In the genomic region with DNA sequence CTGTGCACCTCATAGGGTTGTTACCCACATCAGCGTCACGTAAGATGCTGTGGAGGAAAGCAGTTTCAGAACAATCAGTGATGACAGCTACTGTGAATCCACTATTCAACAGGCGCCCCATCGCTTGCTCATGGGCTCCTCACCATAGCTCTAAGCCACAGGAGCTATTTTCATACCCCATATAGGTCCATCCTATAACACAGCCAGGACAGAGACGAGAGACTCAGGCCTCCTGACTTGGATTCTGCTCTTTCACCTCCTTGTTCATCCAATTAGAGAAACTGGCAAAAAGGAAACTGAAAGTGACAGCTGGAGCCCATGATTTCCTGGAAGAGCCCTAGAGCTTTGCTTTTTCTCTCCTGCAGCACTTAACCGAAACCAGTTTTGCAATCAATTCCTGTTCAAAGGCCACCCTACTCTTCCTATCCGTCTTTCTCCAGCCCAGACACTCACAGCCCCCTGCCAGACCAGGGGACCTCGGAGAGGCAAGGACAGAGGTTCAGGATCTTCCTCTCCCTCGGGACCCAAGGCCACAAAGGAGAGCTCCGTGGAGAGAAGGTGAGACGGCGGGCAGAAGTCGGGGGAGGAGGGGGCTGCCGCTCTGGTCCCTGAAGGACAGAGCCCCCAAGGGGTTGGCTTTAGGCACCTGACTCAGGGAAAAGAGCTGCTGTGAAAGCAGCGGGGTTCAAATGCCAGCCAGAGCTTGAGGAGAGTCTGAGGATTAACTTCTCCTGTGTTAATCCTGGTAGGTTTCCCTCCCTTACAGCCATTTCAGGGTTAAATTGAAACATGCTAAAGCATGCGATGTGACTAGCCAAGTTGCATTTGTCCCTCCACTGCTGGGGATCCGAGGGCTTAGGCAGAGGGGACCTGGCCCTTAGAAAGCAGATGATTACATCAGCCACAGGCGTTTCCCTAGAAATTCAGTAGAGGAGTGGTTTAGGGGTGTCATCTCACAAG, we compare ENCODE assay signal across 1 cellular context.
A peak's percentile ranks its signal among the peaks of the same experiment; 100 is the strongest.
TF ChIP-seq lines count a peak whose summit lies in the region.

APOL6 (plus strand) TSS at position 381 of the 960 bp plus-strand sequence. CDS start 7,980 bp downstream, outside the sequence.

TF ChIP-seq in HepG2, 621 proteins besides CTCF, POLR2A, EP300 and RAD21 (continued from another document and continues in another):
- TF ChIP-seq ZNF512B (CRISPR knock-in tag; IDR thresholded peaks at IDR 0.05; ENCODE audit: borderline replicate concordance), result no peak
- no peak for TF ChIP-seq ZNF431 (CRISPR knock-in tag; IDR thresholded peaks at IDR 0.05; ENCODE audit: borderline replicate concordance, low read depth)
- TF ChIP-seq KIAA2018 (CRISPR knock-in tag; IDR thresholded peaks at IDR 0.05; ENCODE audit: borderline replicate concordance), result no peak
- no peak for TF ChIP-seq MATR3 (CRISPR knock-in tag; IDR thresholded peaks at IDR 0.05)
- 0 out of 2 replicates have a peak, but pooled peaks have one; percentile 24 for TF ChIP-seq NFIC (IDR thresholded peaks at IDR 0.05; ENCODE audit: low read length)
- TF ChIP-seq RARA (CRISPR knock-in tag; IDR thresholded peaks at IDR 0.05), result no peak
- no peak for TF ChIP-seq HNRNPLL (IDR thresholded peaks at IDR 0.05; ENCODE audit: low read depth, low read length, poor library complexity, severe bottlenecking)
- no peak for TF ChIP-seq CBX5 (CRISPR knock-in tag; IDR thresholded peaks at IDR 0.05; ENCODE audit: borderline replicate concordance)
- no peak for TF ChIP-seq DMTF1 (CRISPR knock-in tag; IDR thresholded peaks at IDR 0.05)
- TF ChIP-seq ZNF232 (CRISPR knock-in tag; IDR thresholded peaks at IDR 0.05; ENCODE audit: borderline replicate concordance), result no peak
- TF ChIP-seq MLX (CRISPR knock-in tag; IDR thresholded peaks at IDR 0.05), result no peak
- TF ChIP-seq ZNF839 (CRISPR knock-in tag; IDR thresholded peaks at IDR 0.05; ENCODE audit: borderline replicate concordance), result no peak
- TF ChIP-seq HMG20B (CRISPR knock-in tag; conservative IDR thresholded peaks at IDR 0.05), result no peak
- TF ChIP-seq ZNF33A (CRISPR knock-in tag; IDR thresholded peaks at IDR 0.05; ENCODE audit: borderline replicate concordance), result 0 out of 2 replicates have a peak, but pooled peaks have one; percentile 48
- TF ChIP-seq ATF1 (CRISPR knock-in tag; IDR thresholded peaks at IDR 0.05), result no peak
- TF ChIP-seq TCF7L2 (IDR thresholded peaks at IDR 0.05; ENCODE audit: low read depth, low read length), result no peak
- no peak for TF ChIP-seq EHMT2 (IDR thresholded peaks at IDR 0.05; ENCODE audit: borderline replicate concordance, low read depth, low read length)
- TF ChIP-seq, protein P1, sequence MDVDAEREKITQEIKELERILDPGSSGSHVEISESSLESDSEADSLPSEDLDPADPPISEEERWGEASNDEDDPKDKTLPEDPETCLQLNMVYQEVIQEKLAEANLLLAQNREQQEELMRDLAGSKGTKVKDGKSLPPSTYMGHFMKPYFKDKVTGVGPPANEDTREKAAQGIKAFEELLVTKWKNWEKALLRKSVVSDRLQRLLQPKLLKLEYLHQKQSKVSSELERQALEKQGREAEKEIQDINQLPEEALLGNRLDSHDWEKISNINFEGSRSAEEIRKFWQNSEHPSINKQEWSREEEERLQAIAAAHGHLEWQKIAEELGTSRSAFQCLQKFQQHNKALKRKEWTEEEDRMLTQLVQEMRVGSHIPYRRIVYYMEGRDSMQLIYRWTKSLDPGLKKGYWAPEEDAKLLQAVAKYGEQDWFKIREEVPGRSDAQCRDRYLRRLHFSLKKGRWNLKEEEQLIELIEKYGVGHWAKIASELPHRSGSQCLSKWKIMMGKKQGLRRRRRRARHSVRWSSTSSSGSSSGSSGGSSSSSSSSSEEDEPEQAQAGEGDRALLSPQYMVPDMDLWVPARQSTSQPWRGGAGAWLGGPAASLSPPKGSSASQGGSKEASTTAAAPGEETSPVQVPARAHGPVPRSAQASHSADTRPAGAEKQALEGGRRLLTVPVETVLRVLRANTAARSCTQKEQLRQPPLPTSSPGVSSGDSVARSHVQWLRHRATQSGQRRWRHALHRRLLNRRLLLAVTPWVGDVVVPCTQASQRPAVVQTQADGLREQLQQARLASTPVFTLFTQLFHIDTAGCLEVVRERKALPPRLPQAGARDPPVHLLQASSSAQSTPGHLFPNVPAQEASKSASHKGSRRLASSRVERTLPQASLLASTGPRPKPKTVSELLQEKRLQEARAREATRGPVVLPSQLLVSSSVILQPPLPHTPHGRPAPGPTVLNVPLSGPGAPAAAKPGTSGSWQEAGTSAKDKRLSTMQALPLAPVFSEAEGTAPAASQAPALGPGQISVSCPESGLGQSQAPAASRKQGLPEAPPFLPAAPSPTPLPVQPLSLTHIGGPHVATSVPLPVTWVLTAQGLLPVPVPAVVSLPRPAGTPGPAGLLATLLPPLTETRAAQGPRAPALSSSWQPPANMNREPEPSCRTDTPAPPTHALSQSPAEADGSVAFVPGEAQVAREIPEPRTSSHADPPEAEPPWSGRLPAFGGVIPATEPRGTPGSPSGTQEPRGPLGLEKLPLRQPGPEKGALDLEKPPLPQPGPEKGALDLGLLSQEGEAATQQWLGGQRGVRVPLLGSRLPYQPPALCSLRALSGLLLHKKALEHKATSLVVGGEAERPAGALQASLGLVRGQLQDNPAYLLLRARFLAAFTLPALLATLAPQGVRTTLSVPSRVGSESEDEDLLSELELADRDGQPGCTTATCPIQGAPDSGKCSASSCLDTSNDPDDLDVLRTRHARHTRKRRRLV (CRISPR knock-in tag; IDR thresholded peaks at IDR 0.05), result no peak
- no peak for TF ChIP-seq ZNF619 (CRISPR knock-in tag; IDR thresholded peaks at IDR 0.05)
- TF ChIP-seq ZNF136 (CRISPR knock-in tag; IDR thresholded peaks at IDR 0.05; ENCODE audit: low read depth), result no peak
- TF ChIP-seq ZNF781 (CRISPR knock-in tag; IDR thresholded peaks at IDR 0.05; ENCODE audit: borderline replicate concordance, not compliant biosample characterization), result peak; percentile 59
- TF ChIP-seq KLF9 (CRISPR knock-in tag; IDR thresholded peaks at IDR 0.05; ENCODE audit: low read depth), result no peak
- TF ChIP-seq DPF2 (CRISPR knock-in tag; IDR thresholded peaks at IDR 0.05; ENCODE audit: borderline replicate concordance, low read depth), result no peak
- no peak for TF ChIP-seq ZNF549 (CRISPR knock-in tag; IDR thresholded peaks at IDR 0.05)
- TF ChIP-seq ZNF530 (CRISPR knock-in tag; IDR thresholded peaks at IDR 0.05; ENCODE audit: low read depth), result no peak
- TF ChIP-seq ZNF274 (CRISPR knock-in tag; IDR thresholded peaks at IDR 0.05), result no peak
- no peak for TF ChIP-seq ZBTB8A (CRISPR knock-in tag; IDR thresholded peaks at IDR 0.05; ENCODE audit: borderline replicate concordance, low read depth)
- no peak for TF ChIP-seq CBX2 (IDR thresholded peaks at IDR 0.05; ENCODE audit: low read depth, low read length)
- TF ChIP-seq CBX2 (CRISPR knock-in tag; IDR thresholded peaks at IDR 0.05; ENCODE audit: low read depth), result no peak
- TF ChIP-seq, protein P2, sequence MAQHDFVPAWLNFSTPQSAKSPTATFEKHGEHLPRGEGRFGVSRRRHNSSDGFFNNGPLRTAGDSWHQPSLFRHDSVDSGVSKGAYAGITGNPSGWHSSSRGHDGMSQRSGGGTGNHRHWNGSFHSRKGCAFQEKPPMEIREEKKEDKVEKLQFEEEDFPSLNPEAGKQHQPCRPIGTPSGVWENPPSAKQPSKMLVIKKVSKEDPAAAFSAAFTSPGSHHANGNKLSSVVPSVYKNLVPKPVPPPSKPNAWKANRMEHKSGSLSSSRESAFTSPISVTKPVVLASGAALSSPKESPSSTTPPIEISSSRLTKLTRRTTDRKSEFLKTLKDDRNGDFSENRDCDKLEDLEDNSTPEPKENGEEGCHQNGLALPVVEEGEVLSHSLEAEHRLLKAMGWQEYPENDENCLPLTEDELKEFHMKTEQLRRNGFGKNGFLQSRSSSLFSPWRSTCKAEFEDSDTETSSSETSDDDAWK (CRISPR knock-in tag; IDR thresholded peaks at IDR 0.05), result no peak
